17 cellular contexts compared by ENCODE assay signal in genomic region chr9:89639961-89640360, GRCh38. TPM values are rescaled to one million over a fixed set of nuclear protein-coding genes. Genes with fewer than 3 reads are reported as not detected.
DNase-seq lines count a peak whose midpoint lies in the region; ATAC-seq and TF ChIP-seq lines count a peak whose summit lies in the region.
"Had no signal": no experiment of that assay in that cellular context is flagged by ENCODE, and none has a peak within 500 bp of the region (broad histone marks: within the 10 kb centered on the region; RNA-seq: fewer than 3 reads in every experiment).

No MANE protein-coding gene starts in this region.

- TF ChIP-seq EP300 in sigmoid colon (IDR thresholded peaks at IDR 0.05) (no peak), upper lobe of left lung (IDR thresholded peaks at IDR 0.05) (no peak)

- H3K4me1 ChIP-seq in sigmoid colon (peaks cover 0 to 35% (median 33%) of the 10 kb centered on the region in 4 donors), upper lobe of left lung (peaks cover 23 to 39% (median 31%) of the 10 kb centered on the region in 4 donors)
- H3K4me1 ChIP-seq: BE2C had no signal

- peak overlapping the region; percentile 67 for H3K27ac ChIP-seq in cingulate gyrus (ENCODE audit: low read depth, low read length)
- peak overlapping the region; percentile 69 for H3K27ac ChIP-seq in layer of hippocampus (ENCODE audit: low read depth, low read length)
- peak overlapping the region; percentile 79 to 86 (median 81) for H3K27ac ChIP-seq in sigmoid colon
- peak overlapping the region; percentile 59 to 84 (median 70) for H3K27ac ChIP-seq in upper lobe of left lung
- H3K27ac ChIP-seq: GM23248 had no signal

- TF ChIP-seq POLR2A in sigmoid colon (IDR thresholded peaks at IDR 0.05) (no peak), upper lobe of left lung (IDR thresholded peaks at IDR 0.05) (no peak)

- H3K36me3 ChIP-seq in sigmoid colon (no peaks in the 10 kb centered on the region), upper lobe of left lung (no peaks in the 10 kb centered on the region)
- H3K36me3 ChIP-seq: BE2C, Peyer's patch had no signal

- TF ChIP-seq CTCF in sigmoid colon (IDR thresholded peaks at IDR 0.05) (no peak), upper lobe of left lung (IDR thresholded peaks at IDR 0.05) (no peak)

- H3K9me3 ChIP-seq in sigmoid colon (no peaks in the 10 kb centered on the region), upper lobe of left lung (no peaks in the 10 kb centered on the region)
- H3K9me3 ChIP-seq: BE2C, Peyer's patch had no signal

- no peak overlapping the region for H3K4me3 ChIP-seq in sigmoid colon
- H3K4me3 ChIP-seq in upper lobe of left lung: peak overlapping the region in 2 of 4 donors; percentile 13 to 19
- H3K4me3 ChIP-seq: GM23248, Peyer's patch had no signal

- no peak for DNase-seq in sigmoid colon
- no peak for DNase-seq in upper lobe of left lung
- DNase-seq in stimulated activated CD4-positive, alpha-beta T cell treated with anti-CD3 and anti-CD28 coated beads, Interleukin-4, amount 100 ng/mL, for 4 hours: no peak
- DNase-seq in HPDE6-E6E7 (ENCODE audit: extremely low spot score): no peak
- no peak for DNase-seq in activated naive CD4-positive, alpha-beta T cell treated with Interleukin-2 at 50 U/mL for 16 hours
- DNase-seq: activated CD4-positive, alpha-beta T cell treated with anti-CD3 and anti-CD28 coated beads, Interleukin-2, amount 50 U/mL, for 1 hour; BE2C; central memory CD4-positive, alpha-beta T cell; GDM1; immature natural killer cell; NCI-H1105; NCI-H82 had no signal

- ATAC-seq in upper lobe of left lung (ENCODE audit: low FRiP score in 2 of 2): peak in 1 of 2 donors; percentile 5
- ATAC-seq: stimulated activated effector memory CD8-positive, alpha-beta T cell treated with anti-CD3 and anti-CD28 coated beads, Interleukin-12 subunit alpha, Interleukin-12 subunit beta, amount 100 ng/mL, for 72 hours had no signal

- WGBS in sigmoid colon, 2 donors: 88% methylated on average over 5 of the region's 5 CpGs
- WGBS in upper lobe of left lung, 2 donors: 79 to 100% methylated on average over 1 to 5 of the region's 5 CpGs

- no peaks in the 10 kb centered on the region for H3K27me3 ChIP-seq in layer of hippocampus (ENCODE audit: control insufficient read depth, insufficient read depth, low read length)
- H3K27me3 ChIP-seq in sigmoid colon: no peaks in the 10 kb centered on the region
- H3K27me3 ChIP-seq in upper lobe of left lung: no peaks in the 10 kb centered on the region
- H3K27me3 ChIP-seq: BE2C, Peyer's patch had no signal

- intact Hi-C loops in sigmoid colon (cut with DNase I): no loop called here

RNA-seq across cellular contexts. Expression of gene GADD45G, which starts 35.1 kb away (rescaled TPM):
- total RNA-seq in sigmoid colon: 10 to 100 TPM in 3 of 4 donors, 1 to 10 TPM in 1; 5.7 to 37.8 (median 17.3) TPM
- polyA plus RNA-seq in sigmoid colon: 10 to 100 TPM in 2 of 3 donors, 1 to 10 TPM in 1; 8.6 to 26.3 (median 21.0) TPM
- 10 to 100 TPM; 12.6 to 46.1 (median 20.1) TPM for total RNA-seq in upper lobe of left lung
